ENCODE assay signal across 1 cellular context in genomic region chr3:140187648-140188221, GRCh38.
TF ChIP-seq lines count a peak whose summit lies in the region.

No MANE protein-coding gene starts in this region.

TF ChIP-seq in HEK293, 187 proteins besides CTCF, POLR2A, EP300 and RAD21 (continued from another document):
- peak; percentile 60 for TF ChIP-seq GLIS1 (tag by site-specific recombination; IDR thresholded peaks at IDR 0.05)
- TF ChIP-seq, protein P1, sequence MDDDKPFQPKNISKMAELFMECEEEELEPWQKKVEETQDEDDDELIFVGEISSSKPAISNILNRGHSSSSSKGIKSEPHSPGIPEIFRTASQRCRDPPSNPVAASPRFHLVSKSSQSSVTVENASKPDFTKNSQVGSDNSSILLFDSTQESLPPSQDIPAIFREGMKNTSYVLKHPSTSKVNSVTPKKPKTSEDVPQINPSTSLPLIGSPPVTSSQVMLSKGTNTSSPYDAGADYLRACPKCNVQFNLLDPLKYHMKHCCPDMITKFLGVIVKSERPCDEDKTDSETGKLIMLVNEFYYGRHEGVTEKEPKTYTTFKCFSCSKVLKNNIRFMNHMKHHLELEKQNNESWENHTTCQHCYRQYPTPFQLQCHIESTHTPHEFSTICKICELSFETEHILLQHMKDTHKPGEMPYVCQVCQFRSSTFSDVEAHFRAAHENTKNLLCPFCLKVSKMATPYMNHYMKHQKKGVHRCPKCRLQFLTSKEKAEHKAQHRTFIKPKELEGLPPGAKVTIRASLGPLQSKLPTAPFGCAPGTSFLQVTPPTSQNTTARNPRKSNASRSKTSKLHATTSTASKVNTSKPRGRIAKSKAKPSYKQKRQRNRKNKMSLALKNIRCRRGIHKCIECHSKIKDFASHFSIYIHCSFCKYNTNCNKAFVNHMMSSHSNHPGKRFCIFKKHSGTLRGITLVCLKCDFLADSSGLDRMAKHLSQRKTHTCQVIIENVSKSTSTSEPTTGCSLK (tag by site-specific recombination; IDR thresholded peaks at IDR 0.05), result no peak
- no peak for TF ChIP-seq RBAK (tag by site-specific recombination; IDR thresholded peaks at IDR 0.05)
- TF ChIP-seq ZNF561 (tag by site-specific recombination; IDR thresholded peaks at IDR 0.05; ENCODE audit: borderline replicate concordance), result no peak
- no peak for TF ChIP-seq ZNF23 (tag by site-specific recombination; IDR thresholded peaks at IDR 0.05; ENCODE audit: borderline replicate concordance)
- TF ChIP-seq, protein P2, sequence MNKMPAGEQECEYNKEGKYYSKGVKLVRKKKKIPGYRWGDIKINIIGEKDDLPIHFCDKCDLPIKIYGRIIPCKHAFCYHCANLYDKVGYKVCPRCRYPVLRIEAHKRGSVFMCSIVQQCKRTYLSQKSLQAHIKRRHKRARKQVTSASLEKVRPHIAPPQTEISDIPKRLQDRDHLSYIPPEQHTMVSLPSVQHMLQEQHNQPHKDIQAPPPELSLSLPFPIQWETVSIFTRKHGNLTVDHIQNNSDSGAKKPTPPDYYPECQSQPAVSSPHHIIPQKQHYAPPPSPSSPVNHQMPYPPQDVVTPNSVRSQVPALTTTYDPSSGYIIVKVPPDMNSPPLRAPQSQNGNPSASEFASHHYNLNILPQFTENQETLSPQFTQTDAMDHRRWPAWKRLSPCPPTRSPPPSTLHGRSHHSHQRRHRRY (tag by site-specific recombination; IDR thresholded peaks at IDR 0.05), result no peak
- no peak for TF ChIP-seq ZNF24 (tag by site-specific recombination; IDR thresholded peaks at IDR 0.05)
